ENCODE assay signal across 2 cellular contexts in genomic region chrX:1877780-1878179, GRCh38.
TF ChIP-seq lines count a peak whose summit lies in the region.

No MANE protein-coding gene starts in this region.

TF ChIP-seq in GM23338, 12 proteins besides CTCF, POLR2A, EP300 and RAD21:
- no peak for TF ChIP-seq NANOG (IDR thresholded peaks at IDR 0.05; ENCODE audit: borderline replicate concordance)
- no peak for TF ChIP-seq ZNF114 (CRISPR knock-in tag; IDR thresholded peaks at IDR 0.05)
- TF ChIP-seq EZH2phosphoT487 (IDR thresholded peaks at IDR 0.05; ENCODE audit: unreplicated experiment), result no peak
- no peak for TF ChIP-seq REST (IDR thresholded peaks at IDR 0.05; ENCODE audit: unreplicated experiment)

TF ChIP-seq in K562, 482 proteins besides CTCF, POLR2A, EP300 and RAD21:
- TF ChIP-seq ADNP (tag; IDR thresholded peaks at IDR 0.05) (no peak), SPI1 (IDR thresholded peaks at IDR 0.05; ENCODE audit: borderline replicate concordance, low read depth, low read length) (peak; percentile 56; the same call in 1 of the 2 replicates)
